In the genomic region with DNA sequence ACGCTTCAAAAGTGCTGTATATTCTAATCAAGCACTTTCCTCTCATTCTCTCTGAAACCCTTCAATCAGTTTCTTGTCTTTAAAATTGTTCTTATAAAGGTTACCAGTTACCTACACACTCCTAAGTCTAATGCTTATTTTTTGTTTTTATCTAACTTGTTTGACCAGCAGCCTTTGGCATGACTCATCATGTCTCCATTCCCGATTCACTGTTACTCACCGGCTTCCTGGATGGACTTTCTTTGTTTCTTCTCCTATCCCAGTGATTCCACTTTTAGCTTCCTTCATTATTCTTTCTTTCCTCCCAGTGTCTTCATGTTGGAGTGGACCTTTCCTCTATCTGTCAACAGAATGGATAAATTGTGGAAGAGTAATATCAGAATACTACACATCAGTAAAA, we compare ENCODE assay signal across 14 cellular contexts.
DNase-seq lines count a peak whose midpoint lies in the region; ATAC-seq, FAIRE-seq and TF ChIP-seq lines count a peak whose summit lies in the region.
"Had no signal": no experiment of that assay in that cellular context is flagged by ENCODE, and none has a peak within 500 bp of the region (broad histone marks: within the 10 kb centered on the region; RNA-seq: fewer than 3 reads in every experiment).

No MANE protein-coding gene starts in this region.

- no peak for TF ChIP-seq CTCF in bronchial epithelial cell (IDR thresholded peaks at IDR 0.05; ENCODE audit: insufficient read depth, low read length, severe bottlenecking)
- TF ChIP-seq CTCF in kidney epithelial cell (IDR thresholded peaks at IDR 0.05; ENCODE audit: insufficient read depth, low read length, poor library complexity, severe bottlenecking), result no peak

- H3K27me3 ChIP-seq in bronchial epithelial cell (ENCODE audit: control insufficient read depth, insufficient read depth, low read length), result no peaks in the 10 kb centered on the region
- no peaks in the 10 kb centered on the region for H3K27me3 ChIP-seq in kidney epithelial cell (ENCODE audit: control insufficient read depth, insufficient read depth, low read length)
- H3K27me3 ChIP-seq: right atrium auricular region had no signal

- no peak overlapping the region for H3K4me3 Mint-ChIP-seq in activated naive CD4-positive, alpha-beta T cell treated with anti-CD3 and anti-CD28 coated beads, Interleukin-2, amount 10 ng/mL, durations not matched to agents 7 days and 5 days
- H3K4me3 Mint-ChIP-seq: activated CD4-positive, alpha-beta memory T cell treated with anti-CD3 and anti-CD28 coated beads, Interleukin-2, amount 10 ng/mL, durations not matched to agents 7 days and 5 days; activated naive CD8-positive, alpha-beta T cell treated with anti-CD3 and anti-CD28 coated beads for 36 hours had no signal

- H3K27ac Mint-ChIP-seq in activated naive CD4-positive, alpha-beta T cell treated with anti-CD3 and anti-CD28 coated beads, Interleukin-2, amount 10 ng/mL, durations not matched to agents 7 days and 5 days, result no peak overlapping the region
- H3K27ac Mint-ChIP-seq: activated CD4-positive, alpha-beta memory T cell treated with anti-CD3 and anti-CD28 coated beads, Interleukin-2, amount 10 ng/mL, durations not matched to agents 7 days and 5 days; activated naive CD8-positive, alpha-beta T cell treated with anti-CD3 and anti-CD28 coated beads for 36 hours had no signal

- DNase-seq in AG08395 (ENCODE audit: low spot score) (peak; percentile 79), HT1080 (ENCODE audit: low read depth) (peak; percentile 89), bronchial epithelial cell (ENCODE audit: low read depth) (peak; percentile 90), kidney epithelial cell (ENCODE audit: low read depth) (peak; percentile 52), frontal cortex (ENCODE audit: low spot score in 2 of 2) (no peak), Kasumi-1 (lab: John Stamatoyannopoulos, UW) (no peak)
- no peak for DNase-seq in activated naive CD4-positive, alpha-beta T cell treated with anti-CD3 and anti-CD28 coated beads, Interleukin-2, amount 10 ng/mL, durations not matched to agents 7 days and 5 days
- DNase-seq: activated CD4-positive, alpha-beta memory T cell treated with anti-CD3 and anti-CD28 coated beads, Interleukin-2, amount 10 ng/mL, durations not matched to agents 7 days and 5 days; activated naive CD8-positive, alpha-beta T cell treated with anti-CD3 and anti-CD28 coated beads for 36 hours; AML-193; NCI-H1092 treated with DMSO at 0.1 percent for 48 hours had no signal

- H3K4me3 ChIP-seq in bronchial epithelial cell (ENCODE audit: low read depth, low read length), result no peak overlapping the region
- no peak overlapping the region for H3K4me3 ChIP-seq in kidney epithelial cell (ENCODE audit: low read depth, low read length)
- H3K4me3 ChIP-seq: lung, right atrium auricular region had no signal

- H3K27me3 Mint-ChIP-seq in activated naive CD4-positive, alpha-beta T cell treated with anti-CD3 and anti-CD28 coated beads, Interleukin-2, amount 10 ng/mL, durations not matched to agents 7 days and 5 days, result peaks cover 10% of the 10 kb centered on the region
- H3K27me3 Mint-ChIP-seq: activated naive CD8-positive, alpha-beta T cell treated with anti-CD3 and anti-CD28 coated beads for 36 hours had no signal

- no peak for ATAC-seq in GM19328 (IDR thresholded peaks at IDR 0.05; ENCODE audit: unreplicated experiment)

- H3K9me3 Mint-ChIP-seq in activated naive CD4-positive, alpha-beta T cell treated with anti-CD3 and anti-CD28 coated beads, Interleukin-2, amount 10 ng/mL, durations not matched to agents 7 days and 5 days, result no peaks in the 10 kb centered on the region
- H3K9me3 Mint-ChIP-seq: activated CD4-positive, alpha-beta memory T cell treated with anti-CD3 and anti-CD28 coated beads, Interleukin-2, amount 10 ng/mL, durations not matched to agents 7 days and 5 days; activated naive CD8-positive, alpha-beta T cell treated with anti-CD3 and anti-CD28 coated beads for 36 hours had no signal

- no peaks in the 10 kb centered on the region for H3K36me3 Mint-ChIP-seq in activated naive CD4-positive, alpha-beta T cell treated with anti-CD3 and anti-CD28 coated beads, Interleukin-2, amount 10 ng/mL, durations not matched to agents 7 days and 5 days
- H3K36me3 Mint-ChIP-seq: activated naive CD8-positive, alpha-beta T cell treated with anti-CD3 and anti-CD28 coated beads for 36 hours had no signal

- H3K36me3 ChIP-seq in bronchial epithelial cell (ENCODE audit: control insufficient read depth, insufficient read depth, low read length) (no peaks in the 10 kb centered on the region), kidney epithelial cell (ENCODE audit: control insufficient read depth, insufficient read depth, low read length) (no peaks in the 10 kb centered on the region)
- H3K36me3 ChIP-seq: right atrium auricular region had no signal

- CTCF ChIA-PET in activated naive CD4-positive, alpha-beta T cell treated with anti-CD3 and anti-CD28 coated beads, Interleukin-2, amount 10 ng/mL, durations not matched to agents 7 days and 5 days (lab: Charles Lee), result no interaction called here

- no peak for FAIRE-seq in bronchial epithelial cell (lab: Jason Lieb, UNC)
- FAIRE-seq in frontal cortex (lab: Jason Lieb, UNC), result no peak

- H3K4me1 Mint-ChIP-seq in activated naive CD4-positive, alpha-beta T cell treated with anti-CD3 and anti-CD28 coated beads, Interleukin-2, amount 10 ng/mL, durations not matched to agents 7 days and 5 days, result no peaks in the 10 kb centered on the region
- H3K4me1 Mint-ChIP-seq: activated CD4-positive, alpha-beta memory T cell treated with anti-CD3 and anti-CD28 coated beads, Interleukin-2, amount 10 ng/mL, durations not matched to agents 7 days and 5 days; activated naive CD8-positive, alpha-beta T cell treated with anti-CD3 and anti-CD28 coated beads for 36 hours had no signal

Comparison
In these comparisons a context has a peak if more than half of its experiments do, and no peak if none do; other contexts are left out.
1. DNase-seq: peak in AG08395 (single experiment), HT1080 (single experiment), bronchial epithelial cell (single experiment) and kidney epithelial cell (single experiment); none in activated naive CD4-positive, alpha-beta T cell treated with anti-CD3 and anti-CD28 coated beads, Interleukin-2, amount 10 ng/mL, durations not matched to agents 7 days and 5 days (single experiment), frontal cortex (0 of 2) and Kasumi-1 (0 of 2).